20 cellular contexts compared by ENCODE assay signal in the genomic region with DNA sequence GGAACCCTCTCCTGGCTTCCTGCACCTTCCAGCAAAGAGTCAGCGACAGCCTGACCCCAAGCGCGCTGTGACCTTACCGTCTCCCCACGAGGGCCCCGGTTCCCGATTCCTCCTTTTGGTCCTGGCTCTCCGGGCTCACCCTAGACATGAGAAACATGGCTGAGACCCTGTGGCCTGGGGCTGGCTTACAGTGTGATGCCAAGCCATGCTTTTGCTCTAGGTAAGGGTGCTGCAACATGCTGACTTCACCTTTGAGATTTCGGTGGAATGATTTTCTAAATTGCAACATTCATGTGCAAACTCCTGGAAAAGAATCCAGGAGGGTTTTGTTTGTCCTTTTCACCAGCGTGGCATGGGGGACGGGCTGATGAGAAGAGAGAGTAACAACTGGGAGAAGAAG.
DNase-seq lines count a peak whose midpoint lies in the region; ATAC-seq and TF ChIP-seq lines count a peak whose summit lies in the region.
"Had no signal": no experiment of that assay in that cellular context is flagged by ENCODE, and none has a peak within 500 bp of the region (broad histone marks: within the 10 kb centered on the region; RNA-seq: fewer than 3 reads in every experiment).

No MANE protein-coding gene starts in this region.

- H2BK15ac ChIP-seq in IMR-90 (ENCODE audit: low read depth, low read length), result no peak overlapping the region

- H4K91ac ChIP-seq in IMR-90 (ENCODE audit: insufficient read depth, low read depth, low read length), result no peak overlapping the region

- H3K9me3 Mint-ChIP-seq in osteocyte (ENCODE audit: unreplicated experiment) (no peaks in the 10 kb centered on the region), nephron progenitor cell (no peaks in the 10 kb centered on the region)
- no peaks in the 10 kb centered on the region for H3K9me3 Mint-ChIP-seq in activated T-cell treated with anti-CD3 and anti-CD28 coated beads, Interleukin-2, amount 50 U/mL, for 24 hours
- H3K9me3 Mint-ChIP-seq: CD4-positive, CD25-positive, alpha-beta regulatory T cell had no signal

- H3K4me2 ChIP-seq in IMR-90 (ENCODE audit: low read depth, low read length), result no peak overlapping the region

- POLR2A ChIA-PET in IMR-90 (lab: Charles Lee; ENCODE audit: unreplicated experiment), result no interaction called here

- no peak for DNase-seq in IMR-90
- DNase-seq in osteocyte (ENCODE audit: extremely low spot score, unreplicated experiment), result peak; percentile 53
- DNase-seq in NCI-H1105 treated with DMSO at 0.1 percent for 48 hours (lab: John Stamatoyannopoulos, UW), result no peak
- DNase-seq in nephron progenitor cell, result no peak
- DNase-seq in HAP-1 (ENCODE audit: low spot score in 2 of 2), result no peak
- DNase-seq in activated T-cell treated with anti-CD3 and anti-CD28 coated beads, Interleukin-2, amount 50 U/mL, for 24 hours, result no peak
- DNase-seq: BE2C; CD4-positive, CD25-positive, alpha-beta regulatory T cell; COR-L47; GOT3; NCI-H1105; NCI-H1694; NCI-H524 treated with DMSO at 0.1 percent for 48 hours; PC-3; RPMI8226; SIG-M5 had no signal

- WGBS in IMR-90 (ENCODE audit: extremely low coverage in 2 of 2, insufficient read length in 1 of 2), 2 experiments, result 100% methylated on average over 9 of the region's 11 CpGs; no CpG with 5 or more reads in 1 of the 2 experiments
- 81% methylated on average over 10 of the region's 11 CpGs for WGBS in gastroesophageal sphincter (ENCODE audit: low coverage in 1 of 2), 2 donors

- H3K27me3 Mint-ChIP-seq in osteocyte (ENCODE audit: unreplicated experiment) (no peaks in the 10 kb centered on the region), nephron progenitor cell (ENCODE audit: low read depth, poor library complexity) (peaks cover 10% of the 10 kb centered on the region)
- no peaks in the 10 kb centered on the region for H3K27me3 Mint-ChIP-seq in activated T-cell treated with anti-CD3 and anti-CD28 coated beads, Interleukin-2, amount 50 U/mL, for 24 hours
- H3K27me3 Mint-ChIP-seq: CD4-positive, CD25-positive, alpha-beta regulatory T cell had no signal

- CTCF ChIA-PET in IMR-90 (lab: Yijun Ruan, JAX), result no interaction called here

- no peak overlapping the region for H2AFZ ChIP-seq in IMR-90 (replicated peaks; ENCODE audit: low read length, poor library complexity)

- H3K14ac ChIP-seq in IMR-90 (replicated peaks; ENCODE audit: low read depth, low read length), result no peak overlapping the region

- H3K4me3 ChIP-seq in IMR-90 (ENCODE audit: insufficient read depth, low read depth, low read length), result no peak overlapping the region
- no peak overlapping the region for H3K4me3 ChIP-seq in gastroesophageal sphincter
- H3K4me3 ChIP-seq in stomach smooth muscle (ENCODE audit: low read length in 2 of 2), result no peak overlapping the region
- H3K4me3 ChIP-seq in HAP-1, result no peak overlapping the region
- H3K4me3 ChIP-seq: K562 had no signal

- TF ChIP-seq CTCF in IMR-90 (conservative IDR thresholded peaks at IDR 0.05; ENCODE audit: low read depth, low read length) (no peak), gastroesophageal sphincter (IDR thresholded peaks at IDR 0.05) (no peak), osteocyte (IDR thresholded peaks at IDR 0.05) (no peak), nephron progenitor cell (IDR thresholded peaks at IDR 0.05) (no peak)

- H3K27ac ChIP-seq in IMR-90 (ENCODE audit: insufficient read depth, low read length), result peak overlapping the region; percentile 60; the same call in 1 of the 2 replicates
- peak overlapping the region; percentile 5 to 80 (median 40) for H3K27ac ChIP-seq in gastroesophageal sphincter
- H3K27ac ChIP-seq in stomach smooth muscle (ENCODE audit: low read length), result peak overlapping the region; percentile 78

- H3K4me1 ChIP-seq in IMR-90 (ENCODE audit: control insufficient read depth, insufficient read depth, low read length), result peaks cover 9% of the 10 kb centered on the region
- peaks cover 0 to 51% (median 0%) of the 10 kb centered on the region in 3 donors for H3K4me1 ChIP-seq in gastroesophageal sphincter
- peaks cover 29% of the 10 kb centered on the region for H3K4me1 ChIP-seq in stomach smooth muscle (ENCODE audit: control insufficient read depth, insufficient read depth, low read length)
- H3K4me1 ChIP-seq in HAP-1, result no peaks in the 10 kb centered on the region

- peak overlapping the region; percentile 1 for H2BK5ac ChIP-seq in IMR-90 (ENCODE audit: low read depth, low read length, poor library complexity, severe bottlenecking)

- intact Hi-C loops in IMR-90 (cut with micrococcal nuclease), result no loop called here

- no peak overlapping the region for H3K56ac ChIP-seq in IMR-90 (ENCODE audit: extremely low read depth, insufficient read depth, low read length)

- no peak overlapping the region for H2BK20ac ChIP-seq in IMR-90 (ENCODE audit: low read depth, low read length)

- H3K36me3 Mint-ChIP-seq in osteocyte (ENCODE audit: unreplicated experiment) (peaks cover 35% of the 10 kb centered on the region), nephron progenitor cell (ENCODE audit: low read depth) (peaks cover 52% of the 10 kb centered on the region)
- peaks cover 54% of the 10 kb centered on the region for H3K36me3 Mint-ChIP-seq in activated T-cell treated with anti-CD3 and anti-CD28 coated beads, Interleukin-2, amount 50 U/mL, for 24 hours (ENCODE audit: low read depth)

- H2BK120ac ChIP-seq in IMR-90 (ENCODE audit: low read depth, low read length), result no peak overlapping the region

- BruUV-seq in IMR-90 (replicated peaks; lab: Mats Ljungman, UMichigan), result no TSS peak

- H3K18ac ChIP-seq in IMR-90 (ENCODE audit: low read depth, low read length), result no peak overlapping the region; the same call in 1 of the 2 replicates

- H3K4me3 Mint-ChIP-seq in osteocyte (ENCODE audit: unreplicated experiment) (no peak overlapping the region), nephron progenitor cell (no peak overlapping the region)
- no peak overlapping the region for H3K4me3 Mint-ChIP-seq in activated T-cell treated with anti-CD3 and anti-CD28 coated beads, Interleukin-2, amount 50 U/mL, for 24 hours
- H3K4me3 Mint-ChIP-seq: CD4-positive, CD25-positive, alpha-beta regulatory T cell had no signal

- no peak overlapping the region for H3K4ac ChIP-seq in IMR-90 (ENCODE audit: low read depth, low read length)

- H3K9me3 ChIP-seq in IMR-90 (ENCODE audit: control insufficient read depth, insufficient read depth, low read length), result no peaks in the 10 kb centered on the region
- no peaks in the 10 kb centered on the region for H3K9me3 ChIP-seq in gastroesophageal sphincter
- H3K9me3 ChIP-seq in stomach smooth muscle (ENCODE audit: control insufficient read depth in 2 of 2, low read length in 2 of 2), result no peaks in the 10 kb centered on the region
- H3K9me3 ChIP-seq in HAP-1, result no peaks in the 10 kb centered on the region
- H3K9me3 ChIP-seq: BE2C had no signal

- peaks cover 38 to 85% of the 10 kb centered on the region in 2 experiments for H3K79me1 ChIP-seq in IMR-90 (ENCODE audit: low read depth in 1 of 2, low read length in 2 of 2)

- H2AK5ac ChIP-seq in IMR-90 (ENCODE audit: low read depth, low read length), result no peak overlapping the region

- H3K9me1 ChIP-seq in IMR-90 (ENCODE audit: insufficient read depth, low read length), result peaks cover 29% of the 10 kb centered on the region

- no peaks in the 10 kb centered on the region for H3K27me3 ChIP-seq in IMR-90 (ENCODE audit: control insufficient read depth, insufficient read depth, low read length)
- no peaks in the 10 kb centered on the region for H3K27me3 ChIP-seq in gastroesophageal sphincter
- no peaks in the 10 kb centered on the region for H3K27me3 ChIP-seq in stomach smooth muscle (ENCODE audit: control insufficient read depth in 1 of 2, insufficient read depth in 2 of 2, low read length in 2 of 2)
- no peaks in the 10 kb centered on the region; the same call in 1 of the 2 replicates for H3K27me3 ChIP-seq in HAP-1 (ENCODE audit: low read depth)
- H3K27me3 ChIP-seq: BE2C had no signal

- H3K36me3 ChIP-seq in IMR-90 (ENCODE audit: control insufficient read depth, insufficient read depth, low read length), result peaks cover 85% of the 10 kb centered on the region
- H3K36me3 ChIP-seq in gastroesophageal sphincter, result peaks cover 0 to 81% of the 10 kb centered on the region in 2 donors
- peaks cover 67 to 82% of the 10 kb centered on the region in 2 donors for H3K36me3 ChIP-seq in stomach smooth muscle (ENCODE audit: control insufficient read depth in 2 of 2, insufficient read depth in 2 of 2, low read length in 2 of 2)
- H3K36me3 ChIP-seq in HAP-1 (replicated peaks), result no peaks in the 10 kb centered on the region
- H3K36me3 ChIP-seq: BE2C had no signal

- peak overlapping the region; percentile 22 for H4K5ac ChIP-seq in IMR-90 (ENCODE audit: low read depth, low read length)

- no peak overlapping the region for H3K27ac Mint-ChIP-seq in osteocyte (ENCODE audit: unreplicated experiment)
- H3K27ac Mint-ChIP-seq in nephron progenitor cell, result no peak overlapping the region
- no peak overlapping the region for H3K27ac Mint-ChIP-seq in activated T-cell treated with anti-CD3 and anti-CD28 coated beads, Interleukin-2, amount 50 U/mL, for 24 hours

- TF ChIP-seq EP300 in gastroesophageal sphincter (IDR thresholded peaks at IDR 0.05), result no peak

- TF ChIP-seq POLR2A in IMR-90 (IDR thresholded peaks at IDR 0.05; ENCODE audit: low read depth, low read length) (no peak), gastroesophageal sphincter (IDR thresholded peaks at IDR 0.05) (no peak)

- in situ Hi-C loops in IMR-90 (cut with MboI; ENCODE audit: low sequenced_read_pairs) (no loop called here), HAP-1 (cut with MboI; ENCODE audit: low sequenced_read_pairs) (no loop called here)

- no peak overlapping the region for H3K23ac ChIP-seq in IMR-90 (ENCODE audit: low read depth, low read length)

- peaks cover 2% of the 10 kb centered on the region; the same call in 1 of the 2 replicates for H4K20me1 ChIP-seq in IMR-90 (ENCODE audit: insufficient read depth, low read length)

- dilution Hi-C loops in IMR-90 (cut with HindIII; ENCODE audit: low sequenced_read_pairs, unreplicated experiment), result no loop called here

- H3K9ac ChIP-seq in IMR-90 (ENCODE audit: low read depth, low read length), result no peak overlapping the region
- H3K9ac ChIP-seq in stomach smooth muscle (ENCODE audit: low read length in 2 of 2), result no peak overlapping the region

- TF ChIP-seq RAD21 in IMR-90 (IDR thresholded peaks at IDR 0.05; ENCODE audit: low read length), result no peak

- ATAC-seq in IMR-90 (ENCODE audit: low read depth), result no peak
- no peak for ATAC-seq in gastroesophageal sphincter
- ATAC-seq: K562, PC-3, SK-N-SH treated with all-trans-retinoic acid at 6 μM for 48 hours had no signal

- no peak overlapping the region for H2AK9ac ChIP-seq in IMR-90 (replicated peaks; ENCODE audit: low read depth, low read length, poor library complexity)

- peaks cover 19% of the 10 kb centered on the region for H3K4me1 Mint-ChIP-seq in osteocyte (ENCODE audit: unreplicated experiment)
- H3K4me1 Mint-ChIP-seq in nephron progenitor cell, result peaks cover 48% of the 10 kb centered on the region
- H3K4me1 Mint-ChIP-seq in activated T-cell treated with anti-CD3 and anti-CD28 coated beads, Interleukin-2, amount 50 U/mL, for 24 hours (ENCODE audit: low read depth), result no peaks in the 10 kb centered on the region
- H3K4me1 Mint-ChIP-seq: CD4-positive, CD25-positive, alpha-beta regulatory T cell had no signal

- H4K8ac ChIP-seq in IMR-90 (ENCODE audit: low read depth in 2 of 2, low read length in 2 of 2), result peak overlapping the region in 1 of 2 experiments; percentile 61; a peak in 3 of 4 replicates

TF ChIP-seq in IMR-90, 13 proteins besides CTCF, POLR2A, EP300 and RAD21 (continues in another document):
- TF ChIP-seq RCOR1 (IDR thresholded peaks at IDR 0.05; ENCODE audit: insufficient replicate concordance, low read length), result no peak
